Comparison of ENCODE assay signal across 1 cellular context in genomic region chr5:149392718-149393117, GRCh38.
TF ChIP-seq lines count a peak whose summit lies in the region.

No MANE protein-coding gene starts in this region.

TF ChIP-seq in GM12878, 131 proteins besides CTCF, POLR2A, EP300 and RAD21:
- TF ChIP-seq TCF3 (IDR thresholded peaks at IDR 0.05; ENCODE audit: borderline replicate concordance, insufficient read depth, low read depth, low read length) (peak; percentile 88; the same call in 1 of the 2 replicates), NR2C1 (IDR thresholded peaks at IDR 0.05) (no peak), NFIC (IDR thresholded peaks at IDR 0.05; ENCODE audit: low read depth, low read length) (no peak), PBX3 (IDR thresholded peaks at IDR 0.05; ENCODE audit: insufficient replicate concordance, low read depth, low read length) (peak; percentile 66), MLLT1 (IDR thresholded peaks at IDR 0.05) (0 out of 2 replicates have a peak, but pooled peaks have one; percentile 27), SUPT20H (IDR thresholded peaks at IDR 0.05; ENCODE audit: borderline replicate concordance, control insufficient read depth, low read depth, low read length) (no peak), IKZF1 (conservative IDR thresholded peaks at IDR 0.05) (no peak), TBL1XR1 (IDR thresholded peaks at IDR 0.05; ENCODE audit: low read depth, low read length) (no peak), BHLHE40 (IDR thresholded peaks at IDR 0.05; ENCODE audit: borderline replicate concordance in 1 of 2, low read depth in 2 of 2, low read length in 1 of 2) (peak in 1 of 2 experiments; percentile 42; a peak in 2 of 4 replicates), BCL11A (IDR thresholded peaks at IDR 0.05; ENCODE audit: low read depth, low read length) (no peak), ZNF24 (IDR thresholded peaks at IDR 0.05) (no peak), EZH2 (IDR thresholded peaks at IDR 0.05; ENCODE audit: borderline replicate concordance, control insufficient read depth, low read depth, low read length) (no peak), BRCA1 (IDR thresholded peaks at IDR 0.05; ENCODE audit: low read depth, low read length) (no peak), ATF7 (IDR thresholded peaks at IDR 0.05; ENCODE audit: low read depth) (peak; percentile 75), CUX1 (IDR thresholded peaks at IDR 0.05; ENCODE audit: insufficient replicate concordance, low read depth, low read length) (no peak), RUNX3 (IDR thresholded peaks at IDR 0.05; ENCODE audit: low read length) (peak; percentile 35; the same call in 1 of the 2 replicates), NR2C2 (IDR thresholded peaks at IDR 0.05; ENCODE audit: borderline replicate concordance, control insufficient read depth, insufficient read length, low read depth) (no peak), MTA2 (IDR thresholded peaks at IDR 0.05; ENCODE audit: low read depth) (no peak), IRF3 (IDR thresholded peaks at IDR 0.05) (no peak), ESRRA (IDR thresholded peaks at IDR 0.05; ENCODE audit: low read length) (no peak), PAX8 (IDR thresholded peaks at IDR 0.05) (no peak), ZNF622 (IDR thresholded peaks at IDR 0.05) (no peak), IRF5 (IDR thresholded peaks at IDR 0.05; ENCODE audit: borderline replicate concordance) (no peak), ZBTB33 (IDR thresholded peaks at IDR 0.05) (peak; percentile 53; the same call in 1 of the 2 replicates), DPF2 (IDR thresholded peaks at IDR 0.05) (no peak), SIN3A (IDR thresholded peaks at IDR 0.05; ENCODE audit: low read depth, low read length) (no peak), NBN (IDR thresholded peaks at IDR 0.05) (peak; percentile 58; the same call in 1 of the 2 replicates), IKZF2 (IDR thresholded peaks at IDR 0.05) (peak; percentile 11 to 39; a peak in 1 of 4 replicates), TCF12 (IDR thresholded peaks at IDR 0.05; ENCODE audit: low read depth, low read length) (no peak), PML (IDR thresholded peaks at IDR 0.05; ENCODE audit: low read length) (no peak), CHD2 (IDR thresholded peaks at IDR 0.05; ENCODE audit: borderline replicate concordance, low read depth, low read length) (0 out of 2 replicates have a peak, but pooled peaks have one; percentile 25), WRNIP1 (IDR thresholded peaks at IDR 0.05; ENCODE audit: borderline replicate concordance, low read depth, low read length) (no peak), POU2F2 (IDR thresholded peaks at IDR 0.05; ENCODE audit: borderline replicate concordance, low read depth, low read length) (0 out of 3 replicates have a peak, but pooled peaks have one; percentile 25), SPI1 (IDR thresholded peaks at IDR 0.05; ENCODE audit: borderline replicate concordance, insufficient read depth, low read depth, low read length) (no peak), HSF1 (IDR thresholded peaks at IDR 0.05; ENCODE audit: low read depth, low read length) (no peak), SP1 (IDR thresholded peaks at IDR 0.05; ENCODE audit: low read depth, low read length) (no peak), FOXM1 (IDR thresholded peaks at IDR 0.05; ENCODE audit: low read depth, low read length) (no peak), ETV6 (conservative IDR thresholded peaks at IDR 0.05 in 1 of 2, IDR thresholded peaks at IDR 0.05 in 1 of 2; ENCODE audit: borderline replicate concordance in 1 of 2, low read depth in 1 of 2) (no peak), NFYA (IDR thresholded peaks at IDR 0.05; ENCODE audit: borderline replicate concordance, low read depth, low read length) (no peak), BCL3 (IDR thresholded peaks at IDR 0.05; ENCODE audit: borderline replicate concordance, insufficient read depth, low read depth, low read length, poor library complexity, severe bottlenecking) (peak; percentile 99), MEF2B (IDR thresholded peaks at IDR 0.05; ENCODE audit: partially characterized antibody, poor library complexity, severe bottlenecking) (no peak)
TF ChIP-seq in GM12878: peak in this region for 12.
